ENCODE assay signal across 1 cellular context in the genomic region with DNA sequence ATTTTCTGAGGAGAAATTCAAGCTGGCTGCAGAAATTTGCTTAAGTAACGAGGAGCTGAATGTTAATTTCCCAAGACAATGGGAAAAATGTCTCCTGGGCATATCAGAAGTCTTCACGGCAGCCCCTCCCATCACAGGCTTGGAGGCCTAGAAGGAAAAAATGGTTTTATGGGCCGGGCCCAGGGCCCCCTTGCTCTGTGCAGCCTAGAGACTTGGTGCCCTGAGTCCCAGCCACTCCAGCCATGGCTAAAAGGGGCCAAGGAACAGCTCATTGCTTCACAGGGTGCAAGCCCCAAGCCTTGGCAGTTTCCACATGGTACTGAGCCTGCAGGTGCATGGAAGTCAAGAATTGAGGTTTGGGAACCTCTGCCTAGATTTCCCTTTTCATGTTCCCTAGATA.
TF ChIP-seq lines count a peak whose summit lies in the region.

No MANE protein-coding gene starts in this region.

TF ChIP-seq in K562, 482 proteins besides CTCF, POLR2A, EP300 and RAD21 (continued from another document):
- TF ChIP-seq, protein P1, sequence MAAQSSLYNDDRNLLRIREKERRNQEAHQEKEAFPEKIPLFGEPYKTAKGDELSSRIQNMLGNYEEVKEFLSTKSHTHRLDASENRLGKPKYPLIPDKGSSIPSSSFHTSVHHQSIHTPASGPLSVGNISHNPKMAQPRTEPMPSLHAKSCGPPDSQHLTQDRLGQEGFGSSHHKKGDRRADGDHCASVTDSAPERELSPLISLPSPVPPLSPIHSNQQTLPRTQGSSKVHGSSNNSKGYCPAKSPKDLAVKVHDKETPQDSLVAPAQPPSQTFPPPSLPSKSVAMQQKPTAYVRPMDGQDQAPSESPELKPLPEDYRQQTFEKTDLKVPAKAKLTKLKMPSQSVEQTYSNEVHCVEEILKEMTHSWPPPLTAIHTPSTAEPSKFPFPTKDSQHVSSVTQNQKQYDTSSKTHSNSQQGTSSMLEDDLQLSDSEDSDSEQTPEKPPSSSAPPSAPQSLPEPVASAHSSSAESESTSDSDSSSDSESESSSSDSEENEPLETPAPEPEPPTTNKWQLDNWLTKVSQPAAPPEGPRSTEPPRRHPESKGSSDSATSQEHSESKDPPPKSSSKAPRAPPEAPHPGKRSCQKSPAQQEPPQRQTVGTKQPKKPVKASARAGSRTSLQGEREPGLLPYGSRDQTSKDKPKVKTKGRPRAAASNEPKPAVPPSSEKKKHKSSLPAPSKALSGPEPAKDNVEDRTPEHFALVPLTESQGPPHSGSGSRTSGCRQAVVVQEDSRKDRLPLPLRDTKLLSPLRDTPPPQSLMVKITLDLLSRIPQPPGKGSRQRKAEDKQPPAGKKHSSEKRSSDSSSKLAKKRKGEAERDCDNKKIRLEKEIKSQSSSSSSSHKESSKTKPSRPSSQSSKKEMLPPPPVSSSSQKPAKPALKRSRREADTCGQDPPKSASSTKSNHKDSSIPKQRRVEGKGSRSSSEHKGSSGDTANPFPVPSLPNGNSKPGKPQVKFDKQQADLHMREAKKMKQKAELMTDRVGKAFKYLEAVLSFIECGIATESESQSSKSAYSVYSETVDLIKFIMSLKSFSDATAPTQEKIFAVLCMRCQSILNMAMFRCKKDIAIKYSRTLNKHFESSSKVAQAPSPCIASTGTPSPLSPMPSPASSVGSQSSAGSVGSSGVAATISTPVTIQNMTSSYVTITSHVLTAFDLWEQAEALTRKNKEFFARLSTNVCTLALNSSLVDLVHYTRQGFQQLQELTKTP (IDR thresholded peaks at IDR 0.05; ENCODE audit: low read depth in 1 of 2, partially characterized antibody in 2 of 2): no peak
- TF ChIP-seq KLF6 (CRISPR knock-in tag; IDR thresholded peaks at IDR 0.05; ENCODE audit: borderline replicate concordance) (no peak), ZFP36 (IDR thresholded peaks at IDR 0.05; ENCODE audit: low read depth, low read length, partially characterized antibody) (peak; percentile 70), GABPB2 (CRISPR knock-in tag; conservative IDR thresholded peaks at IDR 0.05) (no peak), MECOM (CRISPR knock-in tag; IDR thresholded peaks at IDR 0.05) (no peak), ASH1L (IDR thresholded peaks at IDR 0.05; ENCODE audit: borderline replicate concordance, low read depth, partially characterized antibody) (no peak), SLC30A9 (CRISPR knock-in tag; IDR thresholded peaks at IDR 0.05) (no peak)
- TF ChIP-seq, protein P2, sequence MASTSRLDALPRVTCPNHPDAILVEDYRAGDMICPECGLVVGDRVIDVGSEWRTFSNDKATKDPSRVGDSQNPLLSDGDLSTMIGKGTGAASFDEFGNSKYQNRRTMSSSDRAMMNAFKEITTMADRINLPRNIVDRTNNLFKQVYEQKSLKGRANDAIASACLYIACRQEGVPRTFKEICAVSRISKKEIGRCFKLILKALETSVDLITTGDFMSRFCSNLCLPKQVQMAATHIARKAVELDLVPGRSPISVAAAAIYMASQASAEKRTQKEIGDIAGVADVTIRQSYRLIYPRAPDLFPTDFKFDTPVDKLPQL (IDR thresholded peaks at IDR 0.05; ENCODE audit: extremely low read depth, insufficient read length): no peak
